32 cellular contexts compared by ENCODE assay signal in genomic region chr2:177683473-177684069, GRCh38.
"Had no signal": no experiment of that assay in that cellular context is flagged by ENCODE, and none has a peak within 500 bp of the region (broad histone marks: within the 10 kb centered on the region; RNA-seq: fewer than 3 reads in every experiment).

No MANE protein-coding gene starts in this region.

- H3K4me3 ChIP-seq: ascending aorta, breast epithelium, cardiac muscle cell, coronary artery, dorsolateral prefrontal cortex had no signal

- H3K27ac ChIP-seq: ascending aorta, breast epithelium, coronary artery, dorsolateral prefrontal cortex had no signal

- H3K4me3 Mint-ChIP-seq: activated CD4-positive, alpha-beta memory T cell treated with anti-CD3 and anti-CD28 coated beads, Interleukin-2, amount 10 ng/mL, durations not matched to agents 7 days and 5 days; activated CD4-positive, alpha-beta T cell treated with anti-CD3 and anti-CD28 coated beads, Interleukin-2, amount 10 ng/mL, durations not matched to agents 7 days and 5 days; activated naive CD4-positive, alpha-beta T cell treated with anti-CD3 and anti-CD28 coated beads, Interleukin-2, amount 10 ng/mL, durations not matched to agents 7 days and 5 days; activated naive CD8-positive, alpha-beta T cell treated with anti-CD3 and anti-CD28 coated beads, Interleukin-2, amount 10 ng/mL, durations not matched to agents 7 days and 5 days; activated T-cell treated with anti-CD3 and anti-CD28 coated beads, Interleukin-2, amount 50 U/mL, for 24 hours; activated T-cell treated with anti-CD3 and anti-CD28 coated beads, Interleukin-2, amount 50 U/mL, for 72 hours; brain; dendritic cell treated with granulocyte-macrophage colony-stimulating factor and Interleukin-4, amounts not matched to agents 40 ng/mL and 50 ng/mL, for 4 days; endodermal cell; T-helper 17 cell; T-helper 2 cell treated with Interferon-gamma antibody and Interleukin-4, amounts not matched to agents 5 μg/mL and 100 μg/mL, for 36 hours; WTC11 had no signal

- H3K9me3 Mint-ChIP-seq: activated CD4-positive, alpha-beta memory T cell treated with anti-CD3 and anti-CD28 coated beads, Interleukin-2, amount 10 ng/mL, durations not matched to agents 7 days and 5 days; activated CD4-positive, alpha-beta T cell treated with anti-CD3 and anti-CD28 coated beads, Interleukin-2, amount 10 ng/mL, durations not matched to agents 7 days and 5 days; activated naive CD4-positive, alpha-beta T cell treated with anti-CD3 and anti-CD28 coated beads, Interleukin-2, amount 10 ng/mL, durations not matched to agents 7 days and 5 days; activated naive CD4-positive, alpha-beta T cell treated with anti-CD3 and anti-CD28 coated beads, Interleukin-2, amount 50 U/mL, for 72 hours; activated naive CD8-positive, alpha-beta T cell treated with anti-CD3 and anti-CD28 coated beads, Interleukin-2, amount 10 ng/mL, durations not matched to agents 7 days and 5 days; activated T-cell treated with anti-CD3 and anti-CD28 coated beads, Interleukin-2, amount 50 U/mL, for 24 hours; activated T-cell treated with anti-CD3 and anti-CD28 coated beads, Interleukin-2, amount 50 U/mL, for 72 hours; dendritic cell treated with granulocyte-macrophage colony-stimulating factor and Interleukin-4, amounts not matched to agents 40 ng/mL and 50 ng/mL, for 4 days; endodermal cell; T-helper 2 cell treated with Interferon-gamma antibody and Interleukin-4, amounts not matched to agents 5 μg/mL and 100 μg/mL, for 36 hours; WTC11 had no signal

- H3K4me1 Mint-ChIP-seq: activated CD4-positive, alpha-beta memory T cell treated with anti-CD3 and anti-CD28 coated beads, Interleukin-2, amount 10 ng/mL, durations not matched to agents 7 days and 5 days; activated CD4-positive, alpha-beta T cell treated with anti-CD3 and anti-CD28 coated beads, Interleukin-2, amount 10 ng/mL, durations not matched to agents 7 days and 5 days; activated naive CD4-positive, alpha-beta T cell treated with anti-CD3 and anti-CD28 coated beads, Interleukin-2, amount 10 ng/mL, durations not matched to agents 7 days and 5 days; activated naive CD8-positive, alpha-beta T cell treated with anti-CD3 and anti-CD28 coated beads, Interleukin-2, amount 10 ng/mL, durations not matched to agents 7 days and 5 days; brain; T-helper 17 cell had no signal

- DNase-seq: activated CD4-positive, alpha-beta memory T cell treated with anti-CD3 and anti-CD28 coated beads, Interleukin-2, amount 10 ng/mL, durations not matched to agents 7 days and 5 days; activated CD4-positive, alpha-beta T cell treated with anti-CD3 and anti-CD28 coated beads for 1 hour; activated CD4-positive, alpha-beta T cell treated with anti-CD3 and anti-CD28 coated beads for 4 hours; activated CD4-positive, alpha-beta T cell treated with anti-CD3 and anti-CD28 coated beads, Interleukin-2, amount 10 ng/mL, durations not matched to agents 7 days and 5 days; activated CD4-positive, alpha-beta T cell treated with anti-CD3 and anti-CD28 coated beads, Interleukin-2, amount 50 U/mL, for 4 hours; activated CD8-positive, alpha-beta memory T cell treated with anti-CD3 and anti-CD28 coated beads, Interleukin-2, amount 50 U/mL, for 48 hours; activated gamma-delta T cell; activated naive CD4-positive, alpha-beta T cell; activated naive CD4-positive, alpha-beta T cell treated with anti-CD3 and anti-CD28 coated beads, Interleukin-2, amount 10 ng/mL, durations not matched to agents 7 days and 5 days; activated naive CD8-positive, alpha-beta T cell treated with anti-CD3 and anti-CD28 coated beads, Interleukin-2, amount 10 ng/mL, durations not matched to agents 7 days and 5 days; activated T-cell treated with anti-CD3 and anti-CD28 coated beads for 4 hours; activated T-cell treated with anti-CD3 and anti-CD28 coated beads, Interleukin-2, amount 50 U/mL, for 24 hours; activated T-cell treated with anti-CD3 and anti-CD28 coated beads, Interleukin-2, amount 50 U/mL, for 72 hours; central memory CD4-positive, alpha-beta T cell; dorsolateral prefrontal cortex; effector memory CD4-positive, alpha-beta T cell; endodermal cell; foreskin fibroblast; head of caudate nucleus; T-helper 1 cell; T-helper 17 cell; T1000 had no signal

- H3K27me3 ChIP-seq: ascending aorta, breast epithelium, cardiac muscle cell, dorsolateral prefrontal cortex had no signal

- H3K36me3 Mint-ChIP-seq: activated naive CD4-positive, alpha-beta T cell treated with anti-CD3 and anti-CD28 coated beads, Interleukin-2, amount 10 ng/mL, durations not matched to agents 7 days and 5 days; activated naive CD4-positive, alpha-beta T cell treated with anti-CD3 and anti-CD28 coated beads, Interleukin-2, amount 50 U/mL, for 72 hours; activated naive CD8-positive, alpha-beta T cell treated with anti-CD3 and anti-CD28 coated beads, Interleukin-2, amount 10 ng/mL, durations not matched to agents 7 days and 5 days; brain; WTC11 had no signal

- H3K9me3 ChIP-seq: ascending aorta, breast epithelium had no signal

- H3K27ac Mint-ChIP-seq: activated CD4-positive, alpha-beta memory T cell treated with anti-CD3 and anti-CD28 coated beads, Interleukin-2, amount 10 ng/mL, durations not matched to agents 7 days and 5 days; activated CD4-positive, alpha-beta T cell treated with anti-CD3 and anti-CD28 coated beads, Interleukin-2, amount 10 ng/mL, durations not matched to agents 7 days and 5 days; activated naive CD4-positive, alpha-beta T cell treated with anti-CD3 and anti-CD28 coated beads, Interleukin-2, amount 10 ng/mL, durations not matched to agents 7 days and 5 days; activated naive CD4-positive, alpha-beta T cell treated with anti-CD3 and anti-CD28 coated beads, Interleukin-2, amount 50 U/mL, for 72 hours; activated naive CD8-positive, alpha-beta T cell treated with anti-CD3 and anti-CD28 coated beads, Interleukin-2, amount 10 ng/mL, durations not matched to agents 7 days and 5 days; activated T-cell treated with anti-CD3 and anti-CD28 coated beads, Interleukin-2, amount 50 U/mL, for 24 hours; activated T-cell treated with anti-CD3 and anti-CD28 coated beads, Interleukin-2, amount 50 U/mL, for 72 hours; brain; dendritic cell treated with granulocyte-macrophage colony-stimulating factor and Interleukin-4, amounts not matched to agents 40 ng/mL and 50 ng/mL, for 4 days; endodermal cell; T-helper 17 cell; T-helper 2 cell treated with Interferon-gamma antibody and Interleukin-4, amounts not matched to agents 5 μg/mL and 100 μg/mL, for 36 hours; WTC11 had no signal

- H3K27me3 Mint-ChIP-seq: activated CD4-positive, alpha-beta memory T cell treated with anti-CD3 and anti-CD28 coated beads, Interleukin-2, amount 10 ng/mL, durations not matched to agents 7 days and 5 days; activated CD4-positive, alpha-beta T cell treated with anti-CD3 and anti-CD28 coated beads, Interleukin-2, amount 10 ng/mL, durations not matched to agents 7 days and 5 days; activated naive CD4-positive, alpha-beta T cell treated with anti-CD3 and anti-CD28 coated beads, Interleukin-2, amount 10 ng/mL, durations not matched to agents 7 days and 5 days; activated T-cell treated with anti-CD3 and anti-CD28 coated beads, Interleukin-2, amount 50 U/mL, for 24 hours; brain; dendritic cell treated with granulocyte-macrophage colony-stimulating factor and Interleukin-4, amounts not matched to agents 40 ng/mL and 50 ng/mL, for 4 days had no signal

- H3K36me3 ChIP-seq: ascending aorta, breast epithelium, cardiac muscle cell had no signal

- ATAC-seq: activated naive CD4-positive, alpha-beta T cell treated with anti-CD3 and anti-CD28 coated beads, Interleukin-2, amount 50 U/mL, for 72 hours; activated T-cell treated with anti-CD3 and anti-CD28 coated beads, Interleukin-2, amount 50 U/mL, for 72 hours; esophagus mucosa; T-helper 17 cell; WTC11 had no signal
